Comparison of ENCODE assay signal across 1 cellular context in the genomic region with DNA sequence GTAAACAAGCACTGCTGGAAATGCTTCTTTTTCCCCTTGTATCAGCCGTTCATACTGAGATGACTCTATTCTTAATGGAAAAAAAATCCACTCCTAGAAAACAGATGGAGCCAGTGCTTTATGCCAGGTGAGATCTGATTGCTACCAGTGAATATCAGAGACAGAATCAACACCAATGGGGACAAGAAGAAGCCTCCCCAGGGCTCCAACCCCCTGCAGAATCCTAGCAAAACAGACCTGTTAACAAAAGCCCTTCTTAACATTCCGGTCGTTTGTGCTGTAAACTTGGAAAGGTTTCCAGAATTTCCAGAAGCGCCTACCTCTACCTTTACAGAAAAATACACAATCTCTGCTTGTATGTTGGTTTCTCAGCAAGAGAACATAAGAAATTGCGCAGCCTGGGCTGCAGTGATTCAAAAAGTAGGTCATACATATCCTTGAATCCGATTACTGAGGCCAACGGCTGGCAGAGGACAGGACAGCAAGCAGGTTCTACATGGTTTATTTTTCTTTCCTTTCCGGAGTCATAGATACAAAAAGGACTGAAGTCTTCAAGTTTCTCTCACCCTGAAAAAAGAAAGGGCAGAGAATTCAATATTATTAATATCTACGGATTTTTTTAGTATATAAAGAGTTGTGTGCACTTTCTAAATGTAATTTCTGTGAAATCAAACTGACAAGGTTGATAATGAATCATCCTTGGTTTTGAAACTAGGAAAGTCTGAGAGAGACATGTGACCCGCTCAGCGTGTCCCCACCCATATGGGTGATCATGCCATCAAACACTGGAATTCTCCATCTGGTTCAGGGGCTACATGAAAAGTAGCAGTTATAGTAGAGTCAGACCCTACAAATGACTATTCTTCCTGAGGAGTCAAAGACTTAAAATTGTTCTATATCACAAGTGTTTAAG.
TF ChIP-seq lines count a peak whose summit lies in the region.

No MANE protein-coding gene starts in this region.

TF ChIP-seq in IMR-90, 13 proteins besides CTCF, POLR2A, EP300 and RAD21:
- no peak for TF ChIP-seq RFX5 (IDR thresholded peaks at IDR 0.05; ENCODE audit: low read depth, low read length)
- TF ChIP-seq CEBPB (IDR thresholded peaks at IDR 0.05; ENCODE audit: low read depth, low read length): no peak
- TF ChIP-seq MXI1 (IDR thresholded peaks at IDR 0.05; ENCODE audit: borderline replicate concordance, low read depth, low read length): no peak
- TF ChIP-seq MAFK (IDR thresholded peaks at IDR 0.05; ENCODE audit: low read depth, low read length): no peak
- TF ChIP-seq USF2 (IDR thresholded peaks at IDR 0.05; ENCODE audit: low read depth, low read length): peak; percentile 46; the same call in 1 of the 2 replicates
- no peak for TF ChIP-seq MAZ (IDR thresholded peaks at IDR 0.05; ENCODE audit: borderline replicate concordance, low read depth, low read length)
- TF ChIP-seq BHLHE40 (IDR thresholded peaks at IDR 0.05; ENCODE audit: low read depth, low read length): no peak
- TF ChIP-seq, protein P1, sequence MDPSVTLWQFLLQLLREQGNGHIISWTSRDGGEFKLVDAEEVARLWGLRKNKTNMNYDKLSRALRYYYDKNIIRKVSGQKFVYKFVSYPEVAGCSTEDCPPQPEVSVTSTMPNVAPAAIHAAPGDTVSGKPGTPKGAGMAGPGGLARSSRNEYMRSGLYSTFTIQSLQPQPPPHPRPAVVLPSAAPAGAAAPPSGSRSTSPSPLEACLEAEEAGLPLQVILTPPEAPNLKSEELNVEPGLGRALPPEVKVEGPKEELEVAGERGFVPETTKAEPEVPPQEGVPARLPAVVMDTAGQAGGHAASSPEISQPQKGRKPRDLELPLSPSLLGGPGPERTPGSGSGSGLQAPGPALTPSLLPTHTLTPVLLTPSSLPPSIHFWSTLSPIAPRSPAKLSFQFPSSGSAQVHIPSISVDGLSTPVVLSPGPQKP (IDR thresholded peaks at IDR 0.05; ENCODE audit: borderline replicate concordance, low read depth, low read length): no peak
- TF ChIP-seq NFE2L2 (IDR thresholded peaks at IDR 0.05; ENCODE audit: low read depth, low read length): no peak
